In the genomic region with DNA sequence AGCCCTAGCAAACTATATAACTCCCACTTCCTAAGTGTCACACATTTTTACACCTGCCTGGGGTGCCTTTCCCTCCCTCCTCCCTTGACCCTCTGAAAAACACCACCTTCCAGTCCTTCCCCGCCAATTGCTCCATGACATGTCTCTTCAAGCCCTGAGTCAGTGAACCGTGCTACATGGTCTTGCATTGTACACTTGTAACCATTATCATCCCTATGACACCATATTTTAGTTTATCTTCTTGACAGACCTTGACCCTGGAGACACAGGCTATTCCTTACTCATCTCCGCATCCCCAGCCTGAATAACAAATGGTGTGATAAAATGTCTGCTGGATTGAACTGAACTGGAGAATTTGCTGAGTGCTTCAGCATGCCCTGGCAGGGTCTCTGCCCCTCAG, we compare ENCODE assay signal across 1 cellular context.
TF ChIP-seq lines count a peak whose summit lies in the region.

No MANE protein-coding gene starts in this region.

TF ChIP-seq in H1, 55 proteins besides CTCF, POLR2A, EP300 and RAD21:
- TF ChIP-seq NRF1 (IDR thresholded peaks at IDR 0.05; ENCODE audit: low read depth, low read length) (no peak), RFX5 (IDR thresholded peaks at IDR 0.05; ENCODE audit: borderline replicate concordance, low read depth, low read length) (no peak), SRF (IDR thresholded peaks at IDR 0.05; ENCODE audit: low read depth, low read length) (no peak), EGR1 (IDR thresholded peaks at IDR 0.05; ENCODE audit: borderline replicate concordance, low read depth, low read length) (no peak), PHF8 (conservative IDR thresholded peaks at IDR 0.05; ENCODE audit: low read depth, low read length) (no peak), KDM4A (IDR thresholded peaks at IDR 0.05; ENCODE audit: low read depth, low read length, severe bottlenecking) (no peak)
